1 cellular context compared by ENCODE assay signal in genomic region chr4:160592258-160592657, GRCh38.
TF ChIP-seq lines count a peak whose summit lies in the region.

No MANE protein-coding gene starts in this region.

TF ChIP-seq in WTC11, 78 proteins besides CTCF, POLR2A, EP300 and RAD21 (continued from another document):
- TF ChIP-seq PREB (CRISPR knock-in tag; IDR thresholded peaks at IDR 0.05; ENCODE audit: borderline replicate concordance) (no peak), GRHL2 (CRISPR knock-in tag; IDR thresholded peaks at IDR 0.05; ENCODE audit: insufficient replicate concordance, severe bottlenecking) (no peak), TCF7 (CRISPR knock-in tag; IDR thresholded peaks at IDR 0.05; ENCODE audit: low read depth) (no peak), CREM (CRISPR knock-in tag; IDR thresholded peaks at IDR 0.05) (no peak)
TF ChIP-seq in WTC11: peak in this region for 0.
